9 cellular contexts compared by ENCODE assay signal in genomic region chr20:12970372-12970821, GRCh38. TPM values are rescaled to one million over a fixed set of nuclear protein-coding genes. Genes with fewer than 3 reads are reported as not detected.
A peak's percentile ranks its signal among the peaks of the same experiment; 100 is the strongest.
DNase-seq lines count a peak whose midpoint lies in the region; ATAC-seq, FAIRE-seq and TF ChIP-seq lines count a peak whose summit lies in the region.
"Had no signal": no experiment of that assay in that cellular context is flagged by ENCODE, and none has a peak within 500 bp of the region (broad histone marks: within the 10 kb centered on the region; RNA-seq: fewer than 3 reads in every experiment).

No MANE protein-coding gene starts in this region.

- H3K4me1 ChIP-seq in adrenal gland (replicated peaks in 1 of 2): no peaks in the 10 kb centered on the region
- H3K4me1 ChIP-seq in kidney (ENCODE audit: control insufficient read depth in 1 of 2, insufficient read depth in 1 of 2, low read depth in 1 of 2, low read length in 2 of 2): no peaks in the 10 kb centered on the region
- no peaks in the 10 kb centered on the region for H3K4me1 ChIP-seq in upper lobe of right lung

- no peak overlapping the region for H3K4me3 ChIP-seq in Jurkat, Clone E6-1 (ENCODE audit: low read length)
- H3K4me3 ChIP-seq in adrenal gland (no peak overlapping the region), kidney (ENCODE audit: low read length in 2 of 2) (no peak overlapping the region), upper lobe of right lung (no peak overlapping the region)
- H3K4me3 ChIP-seq: K562 had no signal

- H3K4me1 Mint-ChIP-seq in activated T-helper 1 cell treated with anti-CD3 and anti-CD28 coated beads, Interleukin-12 subunit alpha, Interleukin-12 subunit beta, Interleukin-2, Interleukin-4 antibody, amounts not matched to agents 30 ng/mL and 10 ng/mL and 1 ng/mL, durations not matched to agents 14 hours and 24 hours and 36 hours (ENCODE audit: low read depth): no peaks in the 10 kb centered on the region
- peaks cover 13 to 19% of the 10 kb centered on the region in 2 donors for H3K4me1 Mint-ChIP-seq in natural killer cell

- TF ChIP-seq CTCF in adrenal gland (IDR thresholded peaks at IDR 0.05) (peak; percentile 41 to 78 (median 70)), kidney (IDR thresholded peaks at IDR 0.05; ENCODE audit: borderline replicate concordance, extremely low read depth, insufficient read depth) (peak; percentile 73), upper lobe of right lung (IDR thresholded peaks at IDR 0.05) (peak; percentile 59), natural killer cell (IDR thresholded peaks at IDR 0.05) (no peak)

- intact Hi-C loops in adrenal gland (cut with DNase I) (loop anchor here in 1 of 2 donors (2.0 kb wide), 1 partner anchor 134 kb away; no protein-coding TSS in a partner anchor), kidney (cut with DNase I) (loop anchor here (5.0 kb wide), 1 partner anchor 137 kb away; no protein-coding TSS in a partner anchor), upper lobe of right lung (cut with DNase I) (no loop called here), natural killer cell (cut with micrococcal nuclease) (loop anchor here (5.0 kb wide), 1 partner anchor 137 kb away; no protein-coding TSS in a partner anchor)
- intact Hi-C loops in activated T-helper 1 cell treated with anti-CD3 and anti-CD28 coated beads, Interleukin-12 subunit alpha, Interleukin-12 subunit beta, Interleukin-2, Interleukin-4 antibody, amounts not matched to agents 30 ng/mL and 10 ng/mL and 1 ng/mL, durations not matched to agents 14 hours and 24 hours and 36 hours (cut with micrococcal nuclease): loop anchor here (1.0 to 2.0 kb wide), 3 partner anchors 136 to 800 kb away; no protein-coding TSS in a partner anchor

- ATAC-seq in upper lobe of right lung (peak; percentile 59), natural killer cell (no peak)
- ATAC-seq: K562 had no signal

- peak; percentile 71 for FAIRE-seq in kidney (lab: Jason Lieb, UNC)
- FAIRE-seq: K562 had no signal

- no peak overlapping the region for H3K9ac ChIP-seq in kidney (ENCODE audit: low read length in 2 of 2)

- H3K4me3 Mint-ChIP-seq in activated T-helper 1 cell treated with anti-CD3 and anti-CD28 coated beads, Interleukin-12 subunit alpha, Interleukin-12 subunit beta, Interleukin-2, Interleukin-4 antibody, amounts not matched to agents 30 ng/mL and 10 ng/mL and 1 ng/mL, durations not matched to agents 14 hours and 24 hours and 36 hours: no peak overlapping the region
- no peak overlapping the region for H3K4me3 Mint-ChIP-seq in natural killer cell

- WGBS in adrenal gland, 4 donors: 35 to 44% (median 42%) methylated on average over 4 of the region's 4 CpGs

- no peak overlapping the region for H3K27ac ChIP-seq in adrenal gland
- H3K27ac ChIP-seq in kidney (ENCODE audit: low read depth in 2 of 2, low read length in 2 of 2): no peak overlapping the region
- H3K27ac ChIP-seq in upper lobe of right lung: no peak overlapping the region

- no peaks in the 10 kb centered on the region for H3K9me3 Mint-ChIP-seq in activated T-helper 1 cell treated with anti-CD3 and anti-CD28 coated beads, Interleukin-12 subunit alpha, Interleukin-12 subunit beta, Interleukin-2, Interleukin-4 antibody, amounts not matched to agents 30 ng/mL and 10 ng/mL and 1 ng/mL, durations not matched to agents 14 hours and 24 hours and 36 hours
- H3K9me3 Mint-ChIP-seq in natural killer cell: no peaks in the 10 kb centered on the region

- H3K36me3 ChIP-seq in adrenal gland (replicated peaks in 1 of 2) (no peaks in the 10 kb centered on the region), kidney (ENCODE audit: control insufficient read depth in 1 of 2, insufficient read depth in 2 of 2, low read length in 2 of 2) (no peaks in the 10 kb centered on the region), upper lobe of right lung (no peaks in the 10 kb centered on the region)

- H3K36me3 Mint-ChIP-seq in activated T-helper 1 cell treated with anti-CD3 and anti-CD28 coated beads, Interleukin-12 subunit alpha, Interleukin-12 subunit beta, Interleukin-2, Interleukin-4 antibody, amounts not matched to agents 30 ng/mL and 10 ng/mL and 1 ng/mL, durations not matched to agents 14 hours and 24 hours and 36 hours (ENCODE audit: low read depth): no peaks in the 10 kb centered on the region
- H3K36me3 Mint-ChIP-seq in natural killer cell: no peaks in the 10 kb centered on the region

- H3K27me3 ChIP-seq in adrenal gland (no peaks in the 10 kb centered on the region), upper lobe of right lung (no peaks in the 10 kb centered on the region)

- H3K27me3 Mint-ChIP-seq in activated T-helper 1 cell treated with anti-CD3 and anti-CD28 coated beads, Interleukin-12 subunit alpha, Interleukin-12 subunit beta, Interleukin-2, Interleukin-4 antibody, amounts not matched to agents 30 ng/mL and 10 ng/mL and 1 ng/mL, durations not matched to agents 14 hours and 24 hours and 36 hours (ENCODE audit: insufficient read depth): no peaks in the 10 kb centered on the region
- H3K27me3 Mint-ChIP-seq in natural killer cell (ENCODE audit: low read depth in 2 of 2): no peaks in the 10 kb centered on the region

- TF ChIP-seq POLR2A in adrenal gland (IDR thresholded peaks at IDR 0.05): no peak

- no peaks in the 10 kb centered on the region for H3K9me3 ChIP-seq in adrenal gland (replicated peaks in 1 of 3)
- no peaks in the 10 kb centered on the region for H3K9me3 ChIP-seq in kidney (ENCODE audit: control insufficient read depth in 1 of 2, low read length in 2 of 2)
- no peaks in the 10 kb centered on the region for H3K9me3 ChIP-seq in upper lobe of right lung

- no peak overlapping the region for H3K27ac Mint-ChIP-seq in activated T-helper 1 cell treated with anti-CD3 and anti-CD28 coated beads, Interleukin-12 subunit alpha, Interleukin-12 subunit beta, Interleukin-2, Interleukin-4 antibody, amounts not matched to agents 30 ng/mL and 10 ng/mL and 1 ng/mL, durations not matched to agents 14 hours and 24 hours and 36 hours
- H3K27ac Mint-ChIP-seq in natural killer cell: no peak overlapping the region

- DNase-seq in DMS53 (lab: John Stamatoyannopoulos, UW): peak; percentile 71
- DNase-seq in Jurkat, Clone E6-1 (ENCODE audit: low read depth, low spot score): peak; percentile 24
- DNase-seq in adrenal gland: peak in 4 of 7 donors; percentile 15 to 45 (median 26)
- no peak for DNase-seq in kidney
- DNase-seq in upper lobe of right lung: no peak
- no peak for DNase-seq in NCI-H146 (lab: John Stamatoyannopoulos, UW)
- DNase-seq in activated T-helper 1 cell treated with anti-CD3 and anti-CD28 coated beads, Interleukin-12 subunit alpha, Interleukin-12 subunit beta, Interleukin-2, Interleukin-4 antibody, amounts not matched to agents 30 ng/mL and 10 ng/mL and 1 ng/mL, durations not matched to agents 14 hours and 24 hours and 36 hours (ENCODE audit: low spot score): no peak
- DNase-seq in natural killer cell: no peak

RNA-seq across cellular contexts. Expression of gene SPTLC3, which starts 38.4 kb away (rescaled TPM):
- polyA plus RNA-seq in Jurkat, Clone E6-1 (2012; ENCODE audit: insufficient read depth, insufficient read length): 1.1 TPM
- total RNA-seq in adrenal gland: 10 to 100 TPM in 3 of 8 donors, 1 to 10 TPM in 5; 3.0 to 15.7 (median 8.7) TPM
- 1 to 10 TPM; 1.4 to 9.1 (median 2.2) TPM for polyA plus RNA-seq in adrenal gland
- 65.9 TPM for total RNA-seq in kidney
- 7.1 TPM for polyA plus RNA-seq in kidney (ENCODE audit: insufficient read depth, low read depth, low replicate concordance)
- total RNA-seq in upper lobe of right lung: 35.3 TPM
- total RNA-seq in activated T-helper 1 cell treated with anti-CD3 and anti-CD28 coated beads, Interleukin-12 subunit alpha, Interleukin-12 subunit beta, Interleukin-2, Interleukin-4 antibody, amounts not matched to agents 30 ng/mL and 10 ng/mL and 1 ng/mL, durations not matched to agents 14 hours and 24 hours and 36 hours: 0.10 and 0.18 TPM in 2 replicates
- 1 to 10 TPM; 1.5 to 4.6 (median 1.9) TPM for total RNA-seq in natural killer cell
- total RNA-seq: K562 had no signal
- polyA plus RNA-seq: K562 had no signal

Comparison
In these comparisons a context has a peak if more than half of its experiments do, and no peak if none do; other contexts are left out.
1. DNase-seq: peak in DMS53 (single experiment), Jurkat, Clone E6-1 (single experiment) and adrenal gland (4 of 7); none in kidney (single experiment), upper lobe of right lung (single experiment), NCI-H146 (single experiment), activated T-helper 1 cell treated with anti-CD3 and anti-CD28 coated beads, Interleukin-12 subunit alpha, Interleukin-12 subunit beta, Interleukin-2, Interleukin-4 antibody, amounts not matched to agents 30 ng/mL and 10 ng/mL and 1 ng/mL, durations not matched to agents 14 hours and 24 hours and 36 hours (single experiment) and natural killer cell (single experiment).